Comparison of ENCODE assay signal across 9 cellular contexts in the genomic region with DNA sequence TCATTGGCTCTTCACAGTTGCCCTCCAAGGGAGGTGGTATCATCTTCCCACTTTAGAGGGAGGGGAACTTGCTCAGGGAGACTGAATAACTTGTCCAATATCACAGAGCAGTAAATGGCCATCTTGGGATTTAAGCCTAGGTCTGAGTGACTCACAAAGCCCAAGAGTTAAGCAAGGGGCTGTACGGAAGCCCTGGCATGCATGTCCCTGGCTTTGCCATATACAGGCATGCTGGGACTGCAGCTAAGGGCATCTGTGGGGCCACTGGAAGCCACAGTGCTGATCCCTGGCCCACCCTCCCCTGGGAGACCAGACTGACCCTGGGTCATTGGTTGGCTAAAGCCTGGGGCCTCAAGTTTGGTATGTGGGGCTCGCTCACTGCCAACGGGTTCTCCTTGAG. TPM values are rescaled to one million over a fixed set of nuclear protein-coding genes. Genes with fewer than 3 reads are reported as not detected.
DNase-seq lines count a peak whose midpoint lies in the region; ATAC-seq and TF ChIP-seq lines count a peak whose summit lies in the region.
"Had no signal": no experiment of that assay in that cellular context is flagged by ENCODE, and none has a peak within 500 bp of the region (broad histone marks: within the 10 kb centered on the region; RNA-seq: fewer than 3 reads in every experiment).

No MANE protein-coding gene starts in this region.

- no peak overlapping the region for H2AFZ ChIP-seq in smooth muscle cell (ENCODE audit: low read depth)

- no peaks in the 10 kb centered on the region for H3K36me3 ChIP-seq in smooth muscle cell (ENCODE audit: low read depth)

- H3K27me3 Mint-ChIP-seq in HFFc6 (ENCODE audit: insufficient read depth): peaks cover 8% of the 10 kb centered on the region
- H3K27me3 Mint-ChIP-seq in activated CD4-positive, alpha-beta memory T cell treated with anti-CD3 and anti-CD28 coated beads, Interleukin-2, amount 10 ng/mL, durations not matched to agents 7 days and 5 days: no peaks in the 10 kb centered on the region

- peaks cover 90% of the 10 kb centered on the region for H3K4me1 Mint-ChIP-seq in HFFc6 (ENCODE audit: low read depth)
- peaks cover 80% of the 10 kb centered on the region for H3K4me1 Mint-ChIP-seq in activated CD4-positive, alpha-beta memory T cell treated with anti-CD3 and anti-CD28 coated beads, Interleukin-2, amount 10 ng/mL, durations not matched to agents 7 days and 5 days

- H3K27me3 ChIP-seq in smooth muscle cell (ENCODE audit: low read depth): no peaks in the 10 kb centered on the region

- peaks cover 10% of the 10 kb centered on the region for H3F3A ChIP-seq in smooth muscle cell (ENCODE audit: low read depth)

- no peaks in the 10 kb centered on the region for H3K79me2 ChIP-seq in smooth muscle cell (ENCODE audit: low read depth)

- 57% methylated on average over 3 of the region's 3 CpGs for WGBS in smooth muscle cell (ENCODE audit: low lambda C conversion rate)

- H3K9ac ChIP-seq in smooth muscle cell (ENCODE audit: low read depth): no peak overlapping the region

- no peak for TF ChIP-seq CTCF in HFFc6 (IDR thresholded peaks at IDR 0.05)
- TF ChIP-seq CTCF in smooth muscle cell (IDR thresholded peaks at IDR 0.05; ENCODE audit: borderline replicate concordance, insufficient read depth, poor library complexity, severe bottlenecking): no peak

- peak overlapping the region; percentile 99 for H3K27ac Mint-ChIP-seq in HFFc6
- H3K27ac Mint-ChIP-seq in activated CD4-positive, alpha-beta memory T cell treated with anti-CD3 and anti-CD28 coated beads, Interleukin-2, amount 10 ng/mL, durations not matched to agents 7 days and 5 days: peak overlapping the region; percentile 91

- no peaks in the 10 kb centered on the region for H3K9me3 Mint-ChIP-seq in HFFc6
- no peaks in the 10 kb centered on the region for H3K9me3 Mint-ChIP-seq in activated CD4-positive, alpha-beta memory T cell treated with anti-CD3 and anti-CD28 coated beads, Interleukin-2, amount 10 ng/mL, durations not matched to agents 7 days and 5 days

- no peaks in the 10 kb centered on the region for H3K36me3 Mint-ChIP-seq in HFFc6 (ENCODE audit: low read depth)
- peaks cover 52% of the 10 kb centered on the region for H3K36me3 Mint-ChIP-seq in activated CD4-positive, alpha-beta memory T cell treated with anti-CD3 and anti-CD28 coated beads, Interleukin-2, amount 10 ng/mL, durations not matched to agents 7 days and 5 days (ENCODE audit: low read depth)

- no peaks in the 10 kb centered on the region for H3K9me3 ChIP-seq in smooth muscle cell (replicated peaks; ENCODE audit: low read depth)

- H3K4me2 ChIP-seq in smooth muscle cell: peak overlapping the region; percentile 42

- H3K4me3 ChIP-seq in smooth muscle cell: no peak overlapping the region

- POLR2A ChIA-PET in activated CD4-positive, alpha-beta memory T cell treated with anti-CD3 and anti-CD28 coated beads, Interleukin-2, amount 10 ng/mL, durations not matched to agents 7 days and 5 days (lab: Charles Lee): interaction anchor here (2.7 to 12.0 kb wide), 4 partner anchors 13 to 80 kb away, joined by 13 to 162 read pairs (median 102); a partner anchor contains a TSS

- DNase-seq in HFFc6: no peak
- DNase-seq in activated CD4-positive, alpha-beta memory T cell treated with anti-CD3 and anti-CD28 coated beads, Interleukin-2, amount 10 ng/mL, durations not matched to agents 7 days and 5 days: no peak
- DNase-seq in fibroblast of peridontal ligament (ENCODE audit: extremely low read depth): peak; percentile 32
- no peak for DNase-seq in smooth muscle cell (lab: John Stamatoyannopoulos, UW; ENCODE audit: unreplicated experiment)
- DNase-seq in kidney glomerular epithelial cell (lab: John Stamatoyannopoulos, UW): no peak
- no peak for DNase-seq in NCI-H2227 treated with DMSO at 0.1 percent for 48 hours (lab: John Stamatoyannopoulos, UW)
- DNase-seq: activated CD4-positive, alpha-beta T cell treated with anti-CD3 and anti-CD28 coated beads, Interleukin-2, amount 50 U/mL, for 1 hour had no signal

- peak overlapping the region; percentile 74; the same call in 1 of the 2 replicates for H3K4me3 Mint-ChIP-seq in HFFc6
- H3K4me3 Mint-ChIP-seq in activated CD4-positive, alpha-beta memory T cell treated with anti-CD3 and anti-CD28 coated beads, Interleukin-2, amount 10 ng/mL, durations not matched to agents 7 days and 5 days: peak overlapping the region; percentile 90

- H4K20me1 ChIP-seq in smooth muscle cell (ENCODE audit: low read depth): no peaks in the 10 kb centered on the region

- H3K4me1 ChIP-seq in smooth muscle cell (ENCODE audit: low read depth): no peaks in the 10 kb centered on the region

- H3K27ac ChIP-seq in smooth muscle cell (ENCODE audit: low read depth): no peak overlapping the region

- no peak for ATAC-seq in SK-N-SH treated with all-trans-retinoic acid at 6 μM for 48 hours
- no peak for ATAC-seq in HG03342 (IDR thresholded peaks at IDR 0.05; ENCODE audit: unreplicated experiment)

- CTCF ChIA-PET in activated CD4-positive, alpha-beta memory T cell treated with anti-CD3 and anti-CD28 coated beads, Interleukin-2, amount 10 ng/mL, durations not matched to agents 7 days and 5 days (lab: Charles Lee): interaction anchor here (2.1 to 5.0 kb wide), 3 partner anchors 22 to 61 kb away, joined by 14 to 42 read pairs (median 19); no protein-coding TSS in a partner anchor

TF ChIP-seq in SK-N-SH treated with all-trans-retinoic acid at 6 μM for 48 hours, 23 proteins besides CTCF, POLR2A, EP300 and RAD21:
- no peak for TF ChIP-seq ZNF8 (CRISPR knock-in tag; IDR thresholded peaks at IDR 0.05)
- no peak for TF ChIP-seq ISL1 (CRISPR knock-in tag; IDR thresholded peaks at IDR 0.05)
- TF ChIP-seq ZFP30 (CRISPR knock-in tag; IDR thresholded peaks at IDR 0.05): no peak
- no peak for TF ChIP-seq TCF4 (CRISPR knock-in tag; IDR thresholded peaks at IDR 0.05; ENCODE audit: borderline replicate concordance)

RNA-seq across cellular contexts. Expression of a gene that starts 3.1 kb away (rescaled TPM):
- total RNA-seq in HFFc6 (2021; fragmentation: NEBNext Ultra II Directional; extraction: Animal tissue kit (Norgen Biotek cat#: 25700)): 10 to 100 TPM; 24.3 to 36.2 (median 29.0) TPM
- total RNA-seq in activated CD4-positive, alpha-beta memory T cell treated with anti-CD3 and anti-CD28 coated beads, Interleukin-2, amount 10 ng/mL, durations not matched to agents 7 days and 5 days: 100 to 1,000 TPM; 109 TPM
- total RNA-seq in smooth muscle cell: 0.58 and 3.6 TPM in 2 replicates
- 2.6 and 3.6 TPM in 2 replicates for polyA plus RNA-seq in smooth muscle cell

RNA-seq across cellular contexts. Expression of a gene that starts 50.7 kb away (rescaled TPM):
- total RNA-seq in HFFc6 (2021; fragmentation: NEBNext Ultra II Directional; extraction: Animal tissue kit (Norgen Biotek cat#: 25700)): not detected
- total RNA-seq in activated CD4-positive, alpha-beta memory T cell treated with anti-CD3 and anti-CD28 coated beads, Interleukin-2, amount 10 ng/mL, durations not matched to agents 7 days and 5 days: under 1 TPM; 0.25 to 0.33 TPM
- total RNA-seq in smooth muscle cell: 0.09 TPM in 1 of 2 replicates, not detected in the other
- polyA plus RNA-seq in smooth muscle cell: not detected in 2 replicates
